ENCODE assay signal across 16 cellular contexts in genomic region chr17:36645358-36645757, GRCh38. TPM values are rescaled to one million over a fixed set of nuclear protein-coding genes. Genes with fewer than 3 reads are reported as not detected.
DNase-seq lines count a peak whose midpoint lies in the region; ATAC-seq and TF ChIP-seq lines count a peak whose summit lies in the region.
"Had no signal": no experiment of that assay in that cellular context is flagged by ENCODE, and none has a peak within 500 bp of the region (broad histone marks: within the 10 kb centered on the region; RNA-seq: fewer than 3 reads in every experiment).

No MANE protein-coding gene starts in this region.

- peaks cover 19% of the 10 kb centered on the region for H3K4me1 Mint-ChIP-seq in WTC11

- peaks cover 49% of the 10 kb centered on the region for H3K27me3 Mint-ChIP-seq in WTC11 (ENCODE audit: low read depth)

- H4K20me1 ChIP-seq in neural cell (ENCODE audit: insufficient read depth): no peaks in the 10 kb centered on the region

- peaks cover 14% of the 10 kb centered on the region for H3K27me3 ChIP-seq in HAP-1 (ENCODE audit: low read depth)
- peaks cover 39% of the 10 kb centered on the region for H3K27me3 ChIP-seq in neural cell (ENCODE audit: insufficient read depth, low read depth, low read length)

- H3K4me3 ChIP-seq in HAP-1 (no peak overlapping the region), neural cell (ENCODE audit: low read length) (no peak overlapping the region)
- H3K4me3 ChIP-seq: BLaER1 treated with 17β-estradiol and CSF1 and Interleukin-3, amounts not matched to agents 10 nM and 100 nM had no signal

- H3K27ac ChIP-seq in neural cell (ENCODE audit: low read length): no peak overlapping the region
- H3K27ac ChIP-seq: BLaER1 treated with 17β-estradiol and CSF1 and Interleukin-3, amounts not matched to agents 10 nM and 100 nM; HL-60 had no signal

- TF ChIP-seq CTCF in WTC11 (IDR thresholded peaks at IDR 0.05) (no peak), neural cell (IDR thresholded peaks at IDR 0.05; ENCODE audit: poor library complexity, severe bottlenecking) (no peak)

- peaks cover 15% of the 10 kb centered on the region for H3K4me1 ChIP-seq in HAP-1

- peak overlapping the region; percentile 38 for H3K4me2 ChIP-seq in neural cell (ENCODE audit: low read length)

- POLR2A ChIA-PET in WTC11 (lab: Charles Lee): no interaction called here

- no peak for TF ChIP-seq EP300 in neural cell (conservative IDR thresholded peaks at IDR 0.05; ENCODE audit: poor library complexity, severe bottlenecking)

- intact Hi-C loops in Right ventricle myocardium superior (cut with DNase I): no loop called here

- no peak overlapping the region for H2AFZ ChIP-seq in neural cell (ENCODE audit: low read depth, low read length)

- TF ChIP-seq RAD21 in neural cell (conservative IDR thresholded peaks at IDR 0.05): no peak

- DNase-seq in HAP-1 (ENCODE audit: low spot score in 2 of 2) (peak; percentile 29 to 49), NCI-H2227 (lab: John Stamatoyannopoulos, UW; ENCODE audit: unreplicated experiment) (peak; percentile 54), WTC11 (ENCODE audit: low spot score) (no peak), NCI-H2107 (lab: John Stamatoyannopoulos, UW) (no peak), Right ventricle myocardium superior (no peak)
- DNase-seq in activated naive CD4-positive, alpha-beta T cell treated with Interleukin-2 at 50 U/mL for 16 hours: no peak
- DNase-seq: Calu3; CD8-positive, alpha-beta T cell; DMS79 treated with DMSO at 0.1 percent for 48 hours; GF-D8; GOT3; H7 had no signal

- H3K9me3 Mint-ChIP-seq in WTC11: no peaks in the 10 kb centered on the region
- H3K9me3 Mint-ChIP-seq: CD8-positive, alpha-beta T cell had no signal

- no peaks in the 10 kb centered on the region for H3K9me3 ChIP-seq in HAP-1
- H3K9me3 ChIP-seq in neural cell (ENCODE audit: low read length): peaks cover 4% of the 10 kb centered on the region

- H3K9me2 ChIP-seq in neural cell (ENCODE audit: insufficient read depth, low read length): no peaks in the 10 kb centered on the region

- H3K4me3 Mint-ChIP-seq in WTC11: no peak overlapping the region
- H3K4me3 Mint-ChIP-seq: B cell; CD8-positive, alpha-beta T cell had no signal

- no peaks in the 10 kb centered on the region for H3K79me2 ChIP-seq in neural cell (replicated peaks; ENCODE audit: insufficient read depth, low read length)

- no peak for ATAC-seq in WTC11
- no peak for ATAC-seq in Right ventricle myocardium superior (ENCODE audit: poor library complexity)
- ATAC-seq: CD8-positive, alpha-beta T cell had no signal

- H3K27ac Mint-ChIP-seq in WTC11: no peak overlapping the region
- H3K27ac Mint-ChIP-seq: B cell; CD8-positive, alpha-beta T cell had no signal

- no peaks in the 10 kb centered on the region for H3K36me3 ChIP-seq in HAP-1 (replicated peaks)
- no peaks in the 10 kb centered on the region for H3K36me3 ChIP-seq in neural cell (ENCODE audit: insufficient read depth, low read length)
- H3K36me3 ChIP-seq: BLaER1 treated with 17β-estradiol and CSF1 and Interleukin-3, amounts not matched to agents 10 nM and 100 nM had no signal

- in situ Hi-C loops in HAP-1 (cut with MboI; ENCODE audit: low sequenced_read_pairs): loop anchor here (25.0 kb wide), 1 partner anchor 117 kb away; no protein-coding TSS in a partner anchor

- H3F3A ChIP-seq in neural cell (ENCODE audit: insufficient read depth, low read length, poor library complexity, severe bottlenecking): no peaks in the 10 kb centered on the region

- CTCF ChIA-PET in WTC11 (lab: Charles Lee): interaction anchor here (0.6 to 1.0 kb wide), 2 partner anchors 13 to 42 kb away, joined by 3 to 4 read pairs; no protein-coding TSS in a partner anchor

- H3K36me3 Mint-ChIP-seq in WTC11: no peaks in the 10 kb centered on the region
- H3K36me3 Mint-ChIP-seq: CD8-positive, alpha-beta T cell had no signal

- no peak overlapping the region for H3K9ac ChIP-seq in neural cell (ENCODE audit: low read length)
- H3K9ac ChIP-seq: BLaER1 treated with 17β-estradiol and CSF1 and Interleukin-3, amounts not matched to agents 10 nM and 100 nM had no signal

TF ChIP-seq in WTC11, 78 proteins besides CTCF, POLR2A, EP300 and RAD21:
- TF ChIP-seq ZNF263 (CRISPR knock-in tag; IDR thresholded peaks at IDR 0.05; ENCODE audit: low read depth) (peak; percentile 88; the same call in 1 of the 2 replicates), JAZF1 (CRISPR knock-in tag; IDR thresholded peaks at IDR 0.05) (no peak)

TF ChIP-seq in neural cell, 6 proteins besides CTCF, POLR2A, EP300 and RAD21:
- no peak for TF ChIP-seq POLR2AphosphoS5 (IDR thresholded peaks at IDR 0.05)
- TF ChIP-seq SMC3 (conservative IDR thresholded peaks at IDR 0.05; ENCODE audit: poor library complexity): no peak
- TF ChIP-seq, protein P1, sequence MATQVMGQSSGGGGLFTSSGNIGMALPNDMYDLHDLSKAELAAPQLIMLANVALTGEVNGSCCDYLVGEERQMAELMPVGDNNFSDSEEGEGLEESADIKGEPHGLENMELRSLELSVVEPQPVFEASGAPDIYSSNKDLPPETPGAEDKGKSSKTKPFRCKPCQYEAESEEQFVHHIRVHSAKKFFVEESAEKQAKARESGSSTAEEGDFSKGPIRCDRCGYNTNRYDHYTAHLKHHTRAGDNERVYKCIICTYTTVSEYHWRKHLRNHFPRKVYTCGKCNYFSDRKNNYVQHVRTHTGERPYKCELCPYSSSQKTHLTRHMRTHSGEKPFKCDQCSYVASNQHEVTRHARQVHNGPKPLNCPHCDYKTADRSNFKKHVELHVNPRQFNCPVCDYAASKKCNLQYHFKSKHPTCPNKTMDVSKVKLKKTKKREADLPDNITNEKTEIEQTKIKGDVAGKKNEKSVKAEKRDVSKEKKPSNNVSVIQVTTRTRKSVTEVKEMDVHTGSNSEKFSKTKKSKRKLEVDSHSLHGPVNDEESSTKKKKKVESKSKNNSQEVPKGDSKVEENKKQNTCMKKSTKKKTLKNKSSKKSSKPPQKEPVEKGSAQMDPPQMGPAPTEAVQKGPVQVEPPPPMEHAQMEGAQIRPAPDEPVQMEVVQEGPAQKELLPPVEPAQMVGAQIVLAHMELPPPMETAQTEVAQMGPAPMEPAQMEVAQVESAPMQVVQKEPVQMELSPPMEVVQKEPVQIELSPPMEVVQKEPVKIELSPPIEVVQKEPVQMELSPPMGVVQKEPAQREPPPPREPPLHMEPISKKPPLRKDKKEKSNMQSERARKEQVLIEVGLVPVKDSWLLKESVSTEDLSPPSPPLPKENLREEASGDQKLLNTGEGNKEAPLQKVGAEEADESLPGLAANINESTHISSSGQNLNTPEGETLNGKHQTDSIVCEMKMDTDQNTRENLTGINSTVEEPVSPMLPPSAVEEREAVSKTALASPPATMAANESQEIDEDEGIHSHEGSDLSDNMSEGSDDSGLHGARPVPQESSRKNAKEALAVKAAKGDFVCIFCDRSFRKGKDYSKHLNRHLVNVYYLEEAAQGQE (IDR thresholded peaks at IDR 0.05; ENCODE audit: borderline replicate concordance): no peak
- TF ChIP-seq EZH2 (IDR thresholded peaks at IDR 0.05; ENCODE audit: borderline replicate concordance, insufficient read depth, low read length, poor library complexity, severe bottlenecking): no peak
- no peak for TF ChIP-seq TAF1 (IDR thresholded peaks at IDR 0.05; ENCODE audit: low read depth)
- TF ChIP-seq MXI1 (conservative IDR thresholded peaks at IDR 0.05; ENCODE audit: poor library complexity, severe bottlenecking): no peak

RNA-seq across cellular contexts. Expression of gene MRM1, which starts 44.0 kb away (rescaled TPM):
- total RNA-seq in WTC11 (2021) (12.1 to 16.5 TPM (median 14.2 TPM) in 3 replicates), Right ventricle myocardium superior (8.3 TPM)
- polyA plus RNA-seq in neural cell: 1.8 and 4.0 TPM in 2 replicates
- 2.7 and 3.2 TPM in 2 replicates for polyA minus RNA-seq in neural cell

RNA-seq across cellular contexts. Expression of gene DHRS11, which starts 53.7 kb away (rescaled TPM):
- total RNA-seq in WTC11 (2021) (34.8 to 38.0 TPM (median 35.9 TPM) in 3 replicates), Right ventricle myocardium superior (13.9 TPM)
- 13.4 and 18.6 TPM in 2 replicates for polyA plus RNA-seq in neural cell
- 11.7 and 16.9 TPM in 2 replicates for polyA minus RNA-seq in neural cell

Comparison
In these comparisons a context has a peak if more than half of its experiments do, and no peak if none do; other contexts are left out.
1. DNase-seq: peak in HAP-1 (2 of 2) and NCI-H2227 (single experiment); none in WTC11 (single experiment), activated naive CD4-positive, alpha-beta T cell treated with Interleukin-2 at 50 U/mL for 16 hours (single experiment), NCI-H2107 (single experiment) and Right ventricle myocardium superior (single experiment).